In the genomic region with DNA sequence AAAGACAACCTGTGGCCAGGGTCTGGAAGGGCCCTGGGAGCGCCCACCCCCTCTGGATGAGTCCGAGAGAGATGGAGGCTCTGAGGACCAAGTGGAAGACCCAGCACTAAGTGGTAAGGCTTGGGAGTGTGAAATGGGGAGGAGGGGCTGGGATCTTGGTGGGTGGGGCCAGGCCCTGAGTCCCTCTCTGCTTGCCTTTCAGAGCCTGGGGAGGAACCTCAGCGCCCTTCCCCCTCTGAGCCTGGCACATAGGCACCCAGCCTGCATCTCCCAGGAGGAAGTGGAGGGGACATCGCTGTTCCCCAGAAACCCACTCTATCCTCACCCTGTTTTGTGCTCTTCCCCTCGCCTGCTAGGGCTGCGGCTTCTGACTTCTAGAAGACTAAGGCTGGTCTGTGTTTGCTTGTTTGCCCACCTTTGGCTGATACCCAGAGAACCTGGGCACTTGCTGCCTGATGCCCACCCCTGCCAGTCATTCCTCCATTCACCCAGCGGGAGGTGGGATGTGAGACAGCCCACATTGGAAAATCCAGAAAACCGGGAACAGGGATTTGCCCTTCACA, we compare ENCODE assay signal across 1 cellular context.
TF ChIP-seq lines count a peak whose summit lies in the region.

No MANE protein-coding gene starts in this region.

TF ChIP-seq in GM23338, 12 proteins besides CTCF, POLR2A, EP300 and RAD21 (continued from another document):
- TF ChIP-seq, protein P1, sequence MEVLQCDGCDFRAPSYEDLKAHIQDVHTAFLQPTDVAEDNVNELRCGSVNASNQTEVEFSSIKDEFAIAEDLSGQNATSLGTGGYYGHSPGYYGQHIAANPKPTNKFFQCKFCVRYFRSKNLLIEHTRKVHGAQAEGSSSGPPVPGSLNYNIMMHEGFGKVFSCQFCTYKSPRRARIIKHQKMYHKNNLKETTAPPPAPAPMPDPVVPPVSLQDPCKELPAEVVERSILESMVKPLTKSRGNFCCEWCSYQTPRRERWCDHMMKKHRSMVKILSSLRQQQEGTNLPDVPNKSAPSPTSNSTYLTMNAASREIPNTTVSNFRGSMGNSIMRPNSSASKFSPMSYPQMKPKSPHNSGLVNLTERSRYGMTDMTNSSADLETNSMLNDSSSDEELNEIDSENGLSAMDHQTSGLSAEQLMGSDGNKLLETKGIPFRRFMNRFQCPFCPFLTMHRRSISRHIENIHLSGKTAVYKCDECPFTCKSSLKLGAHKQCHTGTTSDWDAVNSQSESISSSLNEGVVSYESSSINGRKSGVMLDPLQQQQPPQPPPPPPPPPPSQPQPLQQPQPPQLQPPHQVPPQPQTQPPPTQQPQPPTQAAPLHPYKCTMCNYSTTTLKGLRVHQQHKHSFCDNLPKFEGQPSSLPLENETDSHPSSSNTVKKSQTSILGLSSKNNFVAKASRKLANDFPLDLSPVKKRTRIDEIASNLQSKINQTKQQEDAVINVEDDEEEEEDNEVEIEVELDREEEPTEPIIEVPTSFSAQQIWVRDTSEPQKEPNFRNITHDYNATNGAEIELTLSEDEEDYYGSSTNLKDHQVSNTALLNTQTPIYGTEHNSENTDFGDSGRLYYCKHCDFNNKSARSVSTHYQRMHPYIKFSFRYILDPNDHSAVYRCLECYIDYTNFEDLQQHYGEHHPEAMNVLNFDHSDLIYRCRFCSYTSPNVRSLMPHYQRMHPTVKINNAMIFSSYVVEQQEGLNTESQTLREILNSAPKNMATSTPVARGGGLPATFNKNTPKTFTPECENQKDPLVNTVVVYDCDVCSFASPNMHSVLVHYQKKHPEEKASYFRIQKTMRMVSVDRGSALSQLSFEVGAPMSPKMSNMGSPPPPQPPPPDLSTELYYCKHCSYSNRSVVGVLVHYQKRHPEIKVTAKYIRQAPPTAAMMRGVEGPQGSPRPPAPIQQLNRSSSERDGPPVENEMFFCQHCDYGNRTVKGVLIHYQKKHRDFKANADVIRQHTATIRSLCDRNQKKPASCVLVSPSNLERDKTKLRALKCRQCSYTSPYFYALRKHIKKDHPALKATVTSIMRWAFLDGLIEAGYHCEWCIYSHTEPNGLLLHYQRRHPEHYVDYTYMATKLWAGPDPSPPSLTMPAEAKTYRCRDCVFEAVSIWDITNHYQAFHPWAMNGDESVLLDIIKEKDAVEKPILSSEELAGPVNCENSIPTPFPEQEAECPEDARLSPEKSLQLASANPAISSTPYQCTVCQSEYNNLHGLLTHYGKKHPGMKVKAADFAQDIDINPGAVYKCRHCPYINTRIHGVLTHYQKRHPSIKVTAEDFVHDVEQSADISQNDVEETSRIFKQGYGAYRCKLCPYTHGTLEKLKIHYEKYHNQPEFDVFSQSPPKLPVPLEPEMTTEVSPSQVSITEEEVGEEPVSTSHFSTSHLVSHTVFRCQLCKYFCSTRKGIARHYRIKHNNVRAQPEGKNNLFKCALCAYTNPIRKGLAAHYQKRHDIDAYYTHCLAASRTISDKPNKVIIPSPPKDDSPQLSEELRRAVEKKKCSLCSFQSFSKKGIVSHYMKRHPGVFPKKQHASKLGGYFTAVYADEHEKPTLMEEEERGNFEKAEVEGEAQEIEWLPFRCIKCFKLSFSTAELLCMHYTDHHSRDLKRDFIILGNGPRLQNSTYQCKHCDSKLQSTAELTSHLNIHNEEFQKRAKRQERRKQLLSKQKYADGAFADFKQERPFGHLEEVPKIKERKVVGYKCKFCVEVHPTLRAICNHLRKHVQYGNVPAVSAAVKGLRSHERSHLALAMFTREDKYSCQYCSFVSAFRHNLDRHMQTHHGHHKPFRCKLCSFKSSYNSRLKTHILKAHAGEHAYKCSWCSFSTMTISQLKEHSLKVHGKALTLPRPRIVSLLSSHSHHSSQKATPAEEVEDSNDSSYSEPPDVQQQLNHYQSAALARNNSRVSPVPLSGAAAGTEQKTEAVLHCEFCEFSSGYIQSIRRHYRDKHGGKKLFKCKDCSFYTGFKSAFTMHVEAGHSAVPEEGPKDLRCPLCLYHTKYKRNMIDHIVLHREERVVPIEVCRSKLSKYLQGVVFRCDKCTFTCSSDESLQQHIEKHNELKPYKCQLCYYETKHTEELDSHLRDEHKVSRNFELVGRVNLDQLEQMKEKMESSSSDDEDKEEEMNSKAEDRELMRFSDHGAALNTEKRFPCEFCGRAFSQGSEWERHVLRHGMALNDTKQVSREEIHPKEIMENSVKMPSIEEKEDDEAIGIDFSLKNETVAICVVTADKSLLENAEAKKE (CRISPR knock-in tag; IDR thresholded peaks at IDR 0.05), result no peak
- TF ChIP-seq ZNF331 (CRISPR knock-in tag; IDR thresholded peaks at IDR 0.05; ENCODE audit: low read depth), result no peak
- no peak for TF ChIP-seq EZH2phosphoT487 (IDR thresholded peaks at IDR 0.05; ENCODE audit: unreplicated experiment)
- TF ChIP-seq, protein P2, sequence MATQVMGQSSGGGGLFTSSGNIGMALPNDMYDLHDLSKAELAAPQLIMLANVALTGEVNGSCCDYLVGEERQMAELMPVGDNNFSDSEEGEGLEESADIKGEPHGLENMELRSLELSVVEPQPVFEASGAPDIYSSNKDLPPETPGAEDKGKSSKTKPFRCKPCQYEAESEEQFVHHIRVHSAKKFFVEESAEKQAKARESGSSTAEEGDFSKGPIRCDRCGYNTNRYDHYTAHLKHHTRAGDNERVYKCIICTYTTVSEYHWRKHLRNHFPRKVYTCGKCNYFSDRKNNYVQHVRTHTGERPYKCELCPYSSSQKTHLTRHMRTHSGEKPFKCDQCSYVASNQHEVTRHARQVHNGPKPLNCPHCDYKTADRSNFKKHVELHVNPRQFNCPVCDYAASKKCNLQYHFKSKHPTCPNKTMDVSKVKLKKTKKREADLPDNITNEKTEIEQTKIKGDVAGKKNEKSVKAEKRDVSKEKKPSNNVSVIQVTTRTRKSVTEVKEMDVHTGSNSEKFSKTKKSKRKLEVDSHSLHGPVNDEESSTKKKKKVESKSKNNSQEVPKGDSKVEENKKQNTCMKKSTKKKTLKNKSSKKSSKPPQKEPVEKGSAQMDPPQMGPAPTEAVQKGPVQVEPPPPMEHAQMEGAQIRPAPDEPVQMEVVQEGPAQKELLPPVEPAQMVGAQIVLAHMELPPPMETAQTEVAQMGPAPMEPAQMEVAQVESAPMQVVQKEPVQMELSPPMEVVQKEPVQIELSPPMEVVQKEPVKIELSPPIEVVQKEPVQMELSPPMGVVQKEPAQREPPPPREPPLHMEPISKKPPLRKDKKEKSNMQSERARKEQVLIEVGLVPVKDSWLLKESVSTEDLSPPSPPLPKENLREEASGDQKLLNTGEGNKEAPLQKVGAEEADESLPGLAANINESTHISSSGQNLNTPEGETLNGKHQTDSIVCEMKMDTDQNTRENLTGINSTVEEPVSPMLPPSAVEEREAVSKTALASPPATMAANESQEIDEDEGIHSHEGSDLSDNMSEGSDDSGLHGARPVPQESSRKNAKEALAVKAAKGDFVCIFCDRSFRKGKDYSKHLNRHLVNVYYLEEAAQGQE (IDR thresholded peaks at IDR 0.05; ENCODE audit: unreplicated experiment), result no peak
- TF ChIP-seq, protein P3, sequence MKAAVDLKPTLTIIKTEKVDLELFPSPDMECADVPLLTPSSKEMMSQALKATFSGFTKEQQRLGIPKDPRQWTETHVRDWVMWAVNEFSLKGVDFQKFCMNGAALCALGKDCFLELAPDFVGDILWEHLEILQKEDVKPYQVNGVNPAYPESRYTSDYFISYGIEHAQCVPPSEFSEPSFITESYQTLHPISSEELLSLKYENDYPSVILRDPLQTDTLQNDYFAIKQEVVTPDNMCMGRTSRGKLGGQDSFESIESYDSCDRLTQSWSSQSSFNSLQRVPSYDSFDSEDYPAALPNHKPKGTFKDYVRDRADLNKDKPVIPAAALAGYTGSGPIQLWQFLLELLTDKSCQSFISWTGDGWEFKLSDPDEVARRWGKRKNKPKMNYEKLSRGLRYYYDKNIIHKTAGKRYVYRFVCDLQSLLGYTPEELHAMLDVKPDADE (IDR thresholded peaks at IDR 0.05), result no peak
- TF ChIP-seq CREB1 (CRISPR knock-in tag; IDR thresholded peaks at IDR 0.05; ENCODE audit: low read depth), result no peak
- TF ChIP-seq EZH2 (IDR thresholded peaks at IDR 0.05; ENCODE audit: low read depth, unreplicated experiment), result no peak
- TF ChIP-seq JUNB (IDR thresholded peaks at IDR 0.05; ENCODE audit: unreplicated experiment), result no peak
- TF ChIP-seq STAT1 (IDR thresholded peaks at IDR 0.05; ENCODE audit: unreplicated experiment), result no peak
- no peak for TF ChIP-seq ZNF114 (CRISPR knock-in tag; IDR thresholded peaks at IDR 0.05)
- TF ChIP-seq NANOG (IDR thresholded peaks at IDR 0.05; ENCODE audit: borderline replicate concordance), result no peak
